In genomic region chr2:212891580-212891979, GRCh38 we compare ENCODE assay signal across 21 cellular contexts.
"Had no signal": no experiment of that assay in that cellular context is flagged by ENCODE, and none has a peak within 500 bp of the region (broad histone marks: within the 10 kb centered on the region; RNA-seq: fewer than 3 reads in every experiment).

No MANE protein-coding gene starts in this region.

- H3K4me3 ChIP-seq: ascending aorta had no signal

- H3K27ac Mint-ChIP-seq: activated CD4-positive, alpha-beta T cell treated with anti-CD3 and anti-CD28 coated beads, Interleukin-2, amount 10 ng/mL, durations not matched to agents 24 days and 14 days; activated CD8-positive, alpha-beta T cell treated with anti-CD3 and anti-CD28 coated beads for 36 hours; activated naive CD8-positive, alpha-beta T cell treated with anti-CD3 and anti-CD28 coated beads for 36 hours; activated T-cell treated with anti-CD3 and anti-CD28 coated beads, Interleukin-2, amount 50 U/mL, for 72 hours; activated T-helper 17 cell treated with anti-CD3 and anti-CD28 coated beads, Interleukin-2, amount 50 U/mL, for 72 hours had no signal

- H3K27ac ChIP-seq: ascending aorta, WERI-Rb-1 had no signal

- H3K36me3 Mint-ChIP-seq: activated naive CD8-positive, alpha-beta T cell treated with anti-CD3 and anti-CD28 coated beads for 36 hours had no signal

- H3K9me3 ChIP-seq: ascending aorta had no signal

- H3K9me3 Mint-ChIP-seq: activated T-helper 17 cell treated with anti-CD3 and anti-CD28 coated beads, Interleukin-2, amount 50 U/mL, for 72 hours had no signal

- H3K4me3 Mint-ChIP-seq: activated CD4-positive, alpha-beta T cell treated with anti-CD3 and anti-CD28 coated beads, Interleukin-2, amount 10 ng/mL, durations not matched to agents 24 days and 14 days; activated CD8-positive, alpha-beta T cell treated with anti-CD3 and anti-CD28 coated beads for 36 hours; activated naive CD8-positive, alpha-beta T cell treated with anti-CD3 and anti-CD28 coated beads for 36 hours; activated T-cell treated with anti-CD3 and anti-CD28 coated beads, Interleukin-2, amount 50 U/mL, for 72 hours; activated T-helper 17 cell treated with anti-CD3 and anti-CD28 coated beads, Interleukin-2, amount 50 U/mL, for 72 hours had no signal

- H3K27me3 ChIP-seq: ascending aorta had no signal

- H3K4me1 Mint-ChIP-seq: activated CD4-positive, alpha-beta T cell treated with anti-CD3 and anti-CD28 coated beads, Interleukin-2, amount 10 ng/mL, durations not matched to agents 24 days and 14 days; activated naive CD8-positive, alpha-beta T cell treated with anti-CD3 and anti-CD28 coated beads for 36 hours; activated T-helper 17 cell treated with anti-CD3 and anti-CD28 coated beads, Interleukin-2, amount 50 U/mL, for 72 hours had no signal

- H3K36me3 ChIP-seq: ascending aorta, WERI-Rb-1 had no signal

- H3K4me1 ChIP-seq: ascending aorta had no signal

- H3K27me3 Mint-ChIP-seq: activated CD8-positive, alpha-beta T cell treated with anti-CD3 and anti-CD28 coated beads for 36 hours; activated naive CD8-positive, alpha-beta T cell treated with anti-CD3 and anti-CD28 coated beads for 36 hours had no signal

- DNase-seq: activated CD4-positive, alpha-beta T cell treated with anti-CD3 and anti-CD28 coated beads, Interleukin-2, amount 10 ng/mL, durations not matched to agents 24 days and 14 days; activated CD4-positive, alpha-beta T cell treated with anti-CD3 and anti-CD28 coated beads, Interleukin-2, amount 50 U/mL, for 4 hours; activated effector memory CD4-positive, alpha-beta T cell treated with anti-CD3 and anti-CD28 coated beads, Interleukin-2, amount 50 U/mL, for 16 hours; activated naive CD4-positive, alpha-beta T cell; activated naive CD4-positive, alpha-beta T cell treated with anti-CD3 and anti-CD28 coated beads, Interleukin-2, amount 50 U/mL, for 16 hours; activated naive CD8-positive, alpha-beta T cell treated with anti-CD3 and anti-CD28 coated beads for 36 hours; activated T-cell treated with anti-CD3 and anti-CD28 coated beads, Interleukin-2, amount 50 U/mL, for 1 hour; activated T-cell treated with anti-CD3 and anti-CD28 coated beads, Interleukin-2, amount 50 U/mL, for 72 hours; NCI-H1105; NCI-H1417 treated with DMSO at 0.1 percent for 48 hours; NCI-H1930; NCI-H2081 treated with DMSO at 0.1 percent for 48 hours; NCI-H226; Right ventricle myocardium superior; SW 1271; T-helper 1 cell; T-helper 9 cell had no signal
